15 cellular contexts compared by ENCODE assay signal in the genomic region with DNA sequence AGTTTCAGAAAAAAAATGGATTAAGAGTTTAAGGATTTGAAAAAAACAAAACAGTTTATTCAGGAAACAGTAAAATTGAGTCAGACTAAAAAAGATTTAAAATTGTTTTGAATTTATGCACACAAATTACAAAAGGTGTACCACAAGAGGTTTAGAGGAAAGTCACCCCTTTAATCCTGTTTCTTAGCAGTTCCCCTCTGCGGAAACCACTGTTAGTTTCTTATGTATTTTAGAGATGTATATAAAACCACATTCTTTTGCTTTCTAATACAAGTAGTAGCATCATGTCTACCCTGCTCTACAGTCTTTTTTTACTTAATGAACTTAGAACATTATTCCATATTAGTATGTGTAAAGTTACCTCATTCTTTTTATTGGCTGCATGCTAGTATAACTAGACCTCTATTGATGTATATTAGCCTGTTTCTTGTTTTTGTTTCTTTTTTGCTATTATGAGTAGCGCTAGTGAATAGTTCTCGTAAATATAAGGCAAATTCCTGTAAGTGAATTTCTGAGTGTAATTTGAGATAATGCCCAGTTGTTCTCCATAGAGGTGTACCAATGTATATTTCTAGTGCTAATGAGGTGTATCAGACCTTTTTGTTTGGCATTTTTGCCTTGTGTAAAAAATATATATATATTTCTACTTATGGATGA.
DNase-seq lines count a peak whose midpoint lies in the region; ATAC-seq and TF ChIP-seq lines count a peak whose summit lies in the region.
"Had no signal": no experiment of that assay in that cellular context is flagged by ENCODE, and none has a peak within 500 bp of the region (broad histone marks: within the 10 kb centered on the region; RNA-seq: fewer than 3 reads in every experiment).

No MANE protein-coding gene starts in this region.

- DNase-seq in activated T-cell treated with anti-CD3 and anti-CD28 coated beads, Interleukin-2, amount 50 U/mL, for 24 hours = no peak
- no peak for DNase-seq in activated T-cell treated with anti-CD3 and anti-CD28 coated beads, Interleukin-2, amount 50 U/mL, for 1 hour
- no peak for DNase-seq in stimulated activated effector memory CD8-positive, alpha-beta T cell treated with anti-CD3 and anti-CD28 coated beads, Interleukin-12 subunit alpha, Interleukin-12 subunit beta, amount 100 ng/mL, for 72 hours (ENCODE audit: low spot score in 2 of 2)
- DNase-seq in GM10248 (ENCODE audit: extremely low spot score) (no peak), HuH-7 (ENCODE audit: low spot score) (no peak)
- DNase-seq: KG1; left colon; NCI-H187 treated with DMSO at 0.1 percent for 48 hours; NCI-H446; NK-92 treated with Interleukin-12 subunit alpha and Interleukin-12 subunit beta, amount 100 ng/mL, for 24 hours; retina; stimulated activated naive B cell treated with anti-CD40 and anti-IgM and Interleukin-4, amounts not matched to agents 10 μg/mL and 1 μg/mL and 100 μg/mL, for 72 hours had no signal

- peak overlapping the region; percentile 90 for H3K27ac Mint-ChIP-seq in activated T-cell treated with anti-CD3 and anti-CD28 coated beads, Interleukin-2, amount 50 U/mL, for 24 hours
- peak overlapping the region; percentile 91 for H3K27ac Mint-ChIP-seq in activated naive CD8-positive, alpha-beta T cell
- H3K27ac Mint-ChIP-seq in stimulated activated effector memory CD8-positive, alpha-beta T cell treated with anti-CD3 and anti-CD28 coated beads, Interleukin-12 subunit alpha, Interleukin-12 subunit beta, amount 100 ng/mL, for 72 hours = peak overlapping the region; percentile 65
- H3K27ac Mint-ChIP-seq: stimulated activated naive B cell treated with anti-CD40 and anti-IgM and Interleukin-4, amounts not matched to agents 10 μg/mL and 1 μg/mL and 100 μg/mL, for 72 hours had no signal

- H3K27me3 Mint-ChIP-seq in activated T-cell treated with anti-CD3 and anti-CD28 coated beads, Interleukin-2, amount 50 U/mL, for 24 hours = no peaks in the 10 kb centered on the region
- no peaks in the 10 kb centered on the region for H3K27me3 Mint-ChIP-seq in activated naive CD8-positive, alpha-beta T cell
- H3K27me3 Mint-ChIP-seq: stimulated activated naive B cell treated with anti-CD40 and anti-IgM and Interleukin-4, amounts not matched to agents 10 μg/mL and 1 μg/mL and 100 μg/mL, for 72 hours had no signal

- H3K4me1 Mint-ChIP-seq in activated T-cell treated with anti-CD3 and anti-CD28 coated beads, Interleukin-2, amount 50 U/mL, for 24 hours (ENCODE audit: low read depth) = peaks cover 77% of the 10 kb centered on the region
- H3K4me1 Mint-ChIP-seq in activated naive CD8-positive, alpha-beta T cell (ENCODE audit: low read depth) = peaks cover 77% of the 10 kb centered on the region
- peaks cover 75% of the 10 kb centered on the region for H3K4me1 Mint-ChIP-seq in stimulated activated effector memory CD8-positive, alpha-beta T cell treated with anti-CD3 and anti-CD28 coated beads, Interleukin-12 subunit alpha, Interleukin-12 subunit beta, amount 100 ng/mL, for 72 hours

- H3K4me3 Mint-ChIP-seq in activated T-cell treated with anti-CD3 and anti-CD28 coated beads, Interleukin-2, amount 50 U/mL, for 24 hours = peak overlapping the region; percentile 48
- H3K4me3 Mint-ChIP-seq in activated naive CD8-positive, alpha-beta T cell = peak overlapping the region; percentile 79
- peak overlapping the region; percentile 29 for H3K4me3 Mint-ChIP-seq in stimulated activated effector memory CD8-positive, alpha-beta T cell treated with anti-CD3 and anti-CD28 coated beads, Interleukin-12 subunit alpha, Interleukin-12 subunit beta, amount 100 ng/mL, for 72 hours
- H3K4me3 Mint-ChIP-seq: stimulated activated naive B cell treated with anti-CD40 and anti-IgM and Interleukin-4, amounts not matched to agents 10 μg/mL and 1 μg/mL and 100 μg/mL, for 72 hours had no signal

- peaks cover 2% of the 10 kb centered on the region for H3K9me3 Mint-ChIP-seq in activated T-cell treated with anti-CD3 and anti-CD28 coated beads, Interleukin-2, amount 50 U/mL, for 24 hours
- no peaks in the 10 kb centered on the region for H3K9me3 Mint-ChIP-seq in activated naive CD8-positive, alpha-beta T cell (ENCODE audit: low read depth)
- H3K9me3 Mint-ChIP-seq in stimulated activated effector memory CD8-positive, alpha-beta T cell treated with anti-CD3 and anti-CD28 coated beads, Interleukin-12 subunit alpha, Interleukin-12 subunit beta, amount 100 ng/mL, for 72 hours = no peaks in the 10 kb centered on the region

- POLR2A ChIA-PET in GM10248 (lab: Yijun Ruan, JAX) = no interaction called here

- H3K36me3 Mint-ChIP-seq in activated T-cell treated with anti-CD3 and anti-CD28 coated beads, Interleukin-2, amount 50 U/mL, for 24 hours (ENCODE audit: low read depth) = peaks cover 62% of the 10 kb centered on the region
- peaks cover 12% of the 10 kb centered on the region for H3K36me3 Mint-ChIP-seq in activated naive CD8-positive, alpha-beta T cell
- peaks cover 89% of the 10 kb centered on the region for H3K36me3 Mint-ChIP-seq in stimulated activated effector memory CD8-positive, alpha-beta T cell treated with anti-CD3 and anti-CD28 coated beads, Interleukin-12 subunit alpha, Interleukin-12 subunit beta, amount 100 ng/mL, for 72 hours

- CTCF ChIA-PET in GM10248 (lab: Yijun Ruan, JAX) = no interaction called here

- TF ChIP-seq CTCF in GM10248 (IDR thresholded peaks at IDR 0.05; ENCODE audit: control extremely low read depth, extremely low read depth, low read depth, missing control alignments) = no peak

- ATAC-seq in HG03565 (IDR thresholded peaks at IDR 0.05; ENCODE audit: unreplicated experiment) (peak; percentile 34), HG03025 (IDR thresholded peaks at IDR 0.05; ENCODE audit: low FRiP score, unreplicated experiment) (no peak)
- peak; percentile 95 for ATAC-seq in stimulated activated effector memory CD8-positive, alpha-beta T cell treated with anti-CD3 and anti-CD28 coated beads, Interleukin-12 subunit alpha, Interleukin-12 subunit beta, amount 100 ng/mL, for 72 hours
- ATAC-seq: left colon; stimulated activated naive B cell treated with anti-CD40 and anti-IgM and Interleukin-4, amounts not matched to agents 10 μg/mL and 1 μg/mL and 100 μg/mL, for 72 hours had no signal

Comparison
In these comparisons a context has a peak if more than half of its experiments do, and no peak if none do; other contexts are left out.
1. H3K4me3 Mint-ChIP-seq: peak in every context shown above with its lines; median percentile 79 in activated naive CD8-positive, alpha-beta T cell; 48 in activated T-cell treated with anti-CD3 and anti-CD28 coated beads, Interleukin-2, amount 50 U/mL, for 24 hours; 29 in stimulated activated effector memory CD8-positive, alpha-beta T cell treated with anti-CD3 and anti-CD28 coated beads, Interleukin-12 subunit alpha, Interleukin-12 subunit beta, amount 100 ng/mL, for 72 hours.